ENCODE assay signal across 9 cellular contexts in the genomic region with DNA sequence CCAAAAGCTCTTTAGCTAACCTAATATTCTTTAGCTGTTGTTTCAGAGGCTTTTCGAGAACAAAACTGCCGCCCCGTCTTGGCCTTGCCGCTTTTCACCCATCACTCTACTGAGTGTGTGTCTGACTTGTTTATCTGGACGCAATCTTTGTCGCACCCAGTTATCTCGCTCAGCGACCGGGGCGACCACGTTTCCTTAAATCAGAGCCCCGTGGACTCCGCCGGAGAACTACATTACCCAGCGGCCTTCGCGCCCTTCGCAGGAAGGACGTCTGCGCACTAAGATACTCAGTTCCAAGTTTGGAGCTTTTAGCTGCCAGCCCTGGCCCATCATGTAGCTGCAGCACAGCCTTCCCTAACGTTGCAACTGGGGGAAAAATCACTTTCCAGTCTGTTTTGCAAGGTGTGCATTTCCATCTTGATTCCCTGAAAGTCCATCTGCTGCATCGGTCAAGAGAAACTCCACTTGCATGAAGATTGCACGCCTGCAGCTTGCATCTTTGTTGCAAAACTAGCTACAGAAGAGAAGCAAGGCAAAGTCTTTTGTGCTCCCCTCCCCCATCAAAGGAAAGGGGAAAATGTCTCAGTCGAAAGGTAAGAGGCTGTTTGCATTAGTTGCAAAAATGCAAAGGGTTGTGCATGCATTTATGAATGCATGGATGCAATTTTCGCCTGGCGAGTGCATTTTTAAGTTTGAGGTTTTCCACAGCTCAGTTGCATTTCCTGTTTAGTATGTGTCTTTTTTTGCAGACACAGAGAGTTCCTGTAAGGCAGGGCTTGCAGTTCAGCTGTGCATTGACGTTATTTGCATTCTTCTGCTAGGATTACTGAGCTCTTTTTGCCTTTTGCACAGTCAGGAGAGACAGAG. TPM values are rescaled to one million over a fixed set of nuclear protein-coding genes. Genes with fewer than 3 reads are reported as not detected.
DNase-seq lines count a peak whose midpoint lies in the region; ATAC-seq and TF ChIP-seq lines count a peak whose summit lies in the region.
"Had no signal": no experiment of that assay in that cellular context is flagged by ENCODE, and none has a peak within 500 bp of the region (broad histone marks: within the 10 kb centered on the region; RNA-seq: fewer than 3 reads in every experiment).

Gene MAP2K6 (plus strand): TSS at position 290 of the 867 bp plus-strand sequence. CDS start 288 bp downstream, at position 578.

- peaks cover 43% of the 10 kb centered on the region for H3K4me1 ChIP-seq in CD8-positive, alpha-beta memory T cell (ENCODE audit: insufficient read depth, low read length)
- H3K4me1 ChIP-seq in fibroblast of lung (ENCODE audit: control insufficient read depth, extremely low read depth, insufficient read depth, low read length), result no peaks in the 10 kb centered on the region

- H3K27ac ChIP-seq in CD8-positive, alpha-beta memory T cell (ENCODE audit: low read depth, low read length), result no peak within 1 kb of the TSS
- H3K27ac ChIP-seq in fibroblast of lung (ENCODE audit: insufficient read depth, low read length), result peak within 1 kb of the TSS; percentile 23

- CTCF ChIA-PET in CD8-positive, alpha-beta memory T cell (lab: Charles Lee), result interaction anchor here (0.8 to 2.2 kb wide), 9 partner anchors 9 to 108 kb away, joined by 3 to 9 read pairs (median 4); partner anchors contain the start of gene ABCA5

- peak within 1 kb of the TSS; percentile 99 for H2AFZ ChIP-seq in fibroblast of lung (ENCODE audit: low read length)

- H3K36me3 ChIP-seq in CD8-positive, alpha-beta memory T cell (ENCODE audit: insufficient read depth, low read length), result no peaks in the 10 kb centered on the region
- H3K36me3 ChIP-seq in fibroblast of lung (ENCODE audit: control insufficient read depth, insufficient read depth, low read length), result no peaks in the 10 kb centered on the region

- DNase-seq in CD8-positive, alpha-beta memory T cell, result peak; percentile 67 to 87 (median 76)
- DNase-seq in NOMO-1 treated with dmso at 0.1 percent for 144 hours (lab: John Stamatoyannopoulos, UW; ENCODE audit: unreplicated experiment) (peak; percentile 67), activated T-cell treated with anti-CD3 and anti-CD28 coated beads for 4 hours (peak; percentile 65), fibroblast of lung (ENCODE audit: low read depth in 2 of 2) (peak; percentile 74 to 83), myocyte (ENCODE audit: low read depth) (peak; percentile 60)
- peak; percentile 56 to 73 for DNase-seq in stimulated activated CD8-positive, alpha-beta memory T cell treated with anti-CD3 and anti-CD28 coated beads, Interleukin-7, amount 100 ng/mL, for 48 hours (ENCODE audit: extremely low read depth in 1 of 2, low read depth in 1 of 2)

- no peaks in the 10 kb centered on the region for H3K27me3 Mint-ChIP-seq in CD8-positive, alpha-beta memory T cell
- H3K27me3 Mint-ChIP-seq: brain had no signal

- POLR2A ChIA-PET in CD8-positive, alpha-beta memory T cell (lab: Charles Lee), result interaction anchor here (0.6 to 1.8 kb wide), 3 partner anchors 9 to 107 kb away, joined by 3 to 16 read pairs (median 6); partner anchors contain the start of gene ABCA5

- H3K36me3 Mint-ChIP-seq in CD8-positive, alpha-beta memory T cell, result no peaks in the 10 kb centered on the region
- H3K36me3 Mint-ChIP-seq: brain had no signal

- no peaks in the 10 kb centered on the region for H4K20me1 ChIP-seq in fibroblast of lung (ENCODE audit: control insufficient read depth, extremely low read depth, insufficient read depth, low read length)

- H3K4me3 Mint-ChIP-seq in CD8-positive, alpha-beta memory T cell, result no peak within 1 kb of the TSS

- no peaks in the 10 kb centered on the region for H3K9me3 Mint-ChIP-seq in CD8-positive, alpha-beta memory T cell

- TF ChIP-seq CTCF in fibroblast of lung (conservative IDR thresholded peaks at IDR 0.05 in 1 of 2, IDR thresholded peaks at IDR 0.05 in 1 of 2; ENCODE audit: low read depth in 1 of 2, low read length in 2 of 2), result no peak

- H3K4me1 Mint-ChIP-seq in CD8-positive, alpha-beta memory T cell, result peaks cover 0 to 17% (median 0%) of the 10 kb centered on the region in 3 donors

- H3K27ac Mint-ChIP-seq in CD8-positive, alpha-beta memory T cell, result peak within 1 kb of the TSS in 1 of 8 donors; percentile 31

- H3K4me2 ChIP-seq in fibroblast of lung (ENCODE audit: extremely low read depth, insufficient read depth, low read length), result peak within 1 kb of the TSS; percentile 100

- H3K9ac ChIP-seq in fibroblast of lung (ENCODE audit: insufficient read depth, low read length), result peak within 1 kb of the TSS; percentile 18

- H3K9me3 ChIP-seq in CD8-positive, alpha-beta memory T cell (ENCODE audit: low read length), result no peaks in the 10 kb centered on the region
- no peaks in the 10 kb centered on the region for H3K9me3 ChIP-seq in fibroblast of lung (ENCODE audit: control insufficient read depth, insufficient read depth, low read depth, low read length)

- H3K79me2 ChIP-seq in fibroblast of lung (ENCODE audit: control insufficient read depth, insufficient read depth, low read length), result no peaks in the 10 kb centered on the region

- ATAC-seq in GM19452 (IDR thresholded peaks at IDR 0.05; ENCODE audit: unreplicated experiment), result peak; percentile 95
- ATAC-seq in HG03521 (IDR thresholded peaks at IDR 0.05; ENCODE audit: unreplicated experiment), result peak; percentile 97

- peak within 1 kb of the TSS; percentile 74 for H3K4me3 ChIP-seq in CD8-positive, alpha-beta memory T cell (ENCODE audit: low read length)
- peak within 1 kb of the TSS; percentile 42 to 87 (median 63) for H3K4me3 ChIP-seq in fibroblast of lung (replicated peaks in 1 of 4; ENCODE audit: control extremely low read depth in 1 of 4, insufficient read depth in 1 of 4, low read depth in 3 of 4, low read length in 4 of 4)

- H3K27me3 ChIP-seq in CD8-positive, alpha-beta memory T cell (ENCODE audit: insufficient read depth, low read length, poor library complexity, severe bottlenecking), result no peaks in the 10 kb centered on the region
- H3K27me3 ChIP-seq in fibroblast of lung (ENCODE audit: control insufficient read depth, insufficient read depth, low read length), result no peaks in the 10 kb centered on the region

RNA-seq across cellular contexts. Expression of gene MAP2K6, which starts in this region (rescaled TPM):
- total RNA-seq in CD8-positive, alpha-beta memory T cell, result 1 to 10 TPM; 1.9 to 2.5 TPM
- 18.7 TPM for polyA plus RNA-seq in CD8-positive, alpha-beta memory T cell
- total RNA-seq in fibroblast of lung (18.2 and 39.5 TPM in 2 replicates), myocyte (0.16 and 0.26 TPM in 2 replicates)
- polyA plus RNA-seq in fibroblast of lung, result 2.6 and 2.7 TPM in 2 replicates
- polyA plus RNA-seq in fibroblast of lung (2012), result 2.4 and 2.8 TPM in 2 replicates
- 0.12 and 0.41 TPM in 2 replicates for polyA minus RNA-seq in fibroblast of lung (ENCODE audit: low replicate concordance)
- 0.11 TPM for polyA plus RNA-seq in myocyte (2012)

Comparison
In these comparisons a context has a peak if more than half of its experiments do, and no peak if none do; other contexts are left out.
1. Peak in DNase-seq in myocyte; RNA of the gene not detected or under 1 TPM.